ENCODE assay signal across 31 cellular contexts in the genomic region with DNA sequence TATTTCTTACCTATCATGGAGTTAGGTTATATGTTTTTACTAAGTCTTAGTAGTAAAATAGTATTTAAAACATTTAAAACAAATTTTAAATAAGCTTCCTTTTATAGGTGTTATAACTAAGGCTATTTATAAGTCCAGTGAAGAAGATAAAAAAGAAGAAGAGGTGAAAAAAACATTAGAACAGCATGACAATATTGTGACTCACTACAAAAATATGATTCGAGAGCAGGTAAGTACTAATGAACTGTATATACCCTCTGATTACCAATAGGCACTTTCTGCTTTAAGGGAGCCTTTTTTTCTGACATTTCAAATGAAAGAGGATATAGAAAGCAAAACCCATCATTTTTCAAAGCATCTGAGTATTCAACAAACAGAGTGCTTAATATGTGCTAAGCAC.
DNase-seq lines count a peak whose midpoint lies in the region; ATAC-seq, FAIRE-seq and TF ChIP-seq lines count a peak whose summit lies in the region.
"Had no signal": no experiment of that assay in that cellular context is flagged by ENCODE, and none has a peak within 500 bp of the region (broad histone marks: within the 10 kb centered on the region; RNA-seq: fewer than 3 reads in every experiment).

No MANE protein-coding gene starts in this region.

- H3K4me2 ChIP-seq in mammary epithelial cell (ENCODE audit: insufficient read depth, low read depth, low read length), result no peak overlapping the region

- H3K9ac ChIP-seq in mammary epithelial cell (ENCODE audit: insufficient read depth, low read length), result no peak overlapping the region

- no peaks in the 10 kb centered on the region for H3K27me3 ChIP-seq in mammary epithelial cell (ENCODE audit: insufficient read depth, low read length)
- H3K27me3 ChIP-seq in body of pancreas, result no peaks in the 10 kb centered on the region
- H3K27me3 ChIP-seq: heart left ventricle, SJCRH30, upper lobe of left lung had no signal

- DNase-seq in Caki2 (ENCODE audit: low read depth) (peak; percentile 25), HTR-8/SVneo (ENCODE audit: insufficient read length, low spot score) (peak; percentile 3), mammary epithelial cell (peak; percentile 39), iris pigment epithelial cell (ENCODE audit: low read depth) (peak; percentile 67), body of pancreas (no peak), NCI-H1417 treated with DMSO at 0.1 percent for 48 hours (lab: John Stamatoyannopoulos, UW) (no peak), D721Med (ENCODE audit: insufficient read length, low spot score) (no peak)
- DNase-seq: ACHN; activated CD8-positive, alpha-beta T cell treated with anti-CD3 and anti-CD28 coated beads for 36 hours; anterior cingulate cortex; GOT3; heart left ventricle; left colon; NCI-H1092; NCI-H187; NCI-H2171 treated with DMSO at 0.1 percent for 48 hours; NCI-H524; posterior cingulate gyrus; SJCRH30; stimulated activated CD4-positive, alpha-beta T cell treated with anti-CD3 and anti-CD28 coated beads, Interleukin-12 subunit alpha, Interleukin-12 subunit beta, amount 100 ng/mL, for 4 hours; stimulated activated CD4-positive, alpha-beta T cell treated with anti-CD3 and anti-CD28 coated beads, Interleukin-4, amount 100 ng/mL, for 24 hours; upper lobe of left lung had no signal

- intact Hi-C loops in mammary epithelial cell (cut with micrococcal nuclease) (no loop called here), body of pancreas (cut with DNase I) (no loop called here)

- no peak for TF ChIP-seq POLR2A in body of pancreas (IDR thresholded peaks at IDR 0.05)

- FAIRE-seq in HTR-8/SVneo (lab: Jason Lieb, UNC), result no peak
- FAIRE-seq in D721Med (lab: Jason Lieb, UNC), result no peak
- FAIRE-seq: GM12892 had no signal

- H4K20me1 ChIP-seq in mammary epithelial cell (ENCODE audit: insufficient read depth, low read length), result no peaks in the 10 kb centered on the region

- no peaks in the 10 kb centered on the region for H3K79me2 ChIP-seq in mammary epithelial cell (ENCODE audit: insufficient read depth, low read length)

- H3K4me1 ChIP-seq in mammary epithelial cell (ENCODE audit: insufficient read depth, low read length) (peaks cover 3% of the 10 kb centered on the region), body of pancreas (no peaks in the 10 kb centered on the region)
- H3K4me1 ChIP-seq: heart left ventricle, SJCRH30, upper lobe of left lung had no signal

- BruUV-seq in mammary epithelial cell (replicated peaks; lab: Mats Ljungman, UMichigan), result no TSS peak

- CTCF ChIA-PET in mammary epithelial cell (lab: Charles Lee; ENCODE audit: low non-redundant PET), result no interaction called here

- 16% methylated on average over 1 of the region's 1 CpG for WGBS in mammary epithelial cell (ENCODE audit: low coverage, missing lambda C conversion rate)
- 88 to 91% methylated on average over 1 of the region's 1 CpG for WGBS in body of pancreas, 2 donors

- dilution Hi-C loops in mammary epithelial cell (cut with HindIII; ENCODE audit: low sequenced_read_pairs), result no loop called here

- H3K9me3 ChIP-seq in mammary epithelial cell (replicated peaks; ENCODE audit: insufficient read depth, low read length), result no peaks in the 10 kb centered on the region
- H3K9me3 ChIP-seq in body of pancreas, result no peaks in the 10 kb centered on the region
- H3K9me3 ChIP-seq: heart left ventricle, SJCRH30, upper lobe of left lung had no signal

- TF ChIP-seq CTCF in mammary epithelial cell (conservative IDR thresholded peaks at IDR 0.05 in 1 of 2, IDR thresholded peaks at IDR 0.05 in 1 of 2; ENCODE audit: extremely low read depth in 1 of 2, insufficient read depth in 1 of 2, low read depth in 1 of 2, low read length in 2 of 2), result no peak
- TF ChIP-seq CTCF in body of pancreas (IDR thresholded peaks at IDR 0.05), result no peak
- TF ChIP-seq CTCF in D721Med (IDR thresholded peaks at IDR 0.05; ENCODE audit: insufficient read depth, missing control alignments), result no peak

- in situ Hi-C loops in Caki2 (cut with HindIII; ENCODE audit: low pct_unique_long_range_greater_than_20kb, low sequenced_read_pairs), result no loop called here
- in situ Hi-C loops in mammary epithelial cell (cut with MboI; ENCODE audit: low sequenced_read_pairs in 2 of 2), result no loop called here

- no peak overlapping the region for H3K27ac ChIP-seq in mammary epithelial cell (ENCODE audit: insufficient read depth, low read depth, low read length)
- H3K27ac ChIP-seq in body of pancreas, result no peak overlapping the region
- H3K27ac ChIP-seq: C4-2B, epithelial cell of prostate, heart left ventricle, SJCRH30, upper lobe of left lung had no signal

- ATAC-seq in body of pancreas (no peak), GM18870 (IDR thresholded peaks at IDR 0.05; ENCODE audit: unreplicated experiment) (no peak)
- ATAC-seq: activated CD4-positive, CD25-positive, alpha-beta regulatory T cell treated with anti-CD3 and anti-CD28 coated beads, Interleukin-2, amount 50 U/mL, for 24 hours; activated CD8-positive, alpha-beta T cell treated with anti-CD3 and anti-CD28 coated beads for 36 hours; activated T-helper 17 cell treated with anti-CD3 and anti-CD28 coated beads, Interleukin-2, amount 50 U/mL, for 72 hours; heart left ventricle; left colon; Panc1; sciatic nerve; stimulated activated memory B cell treated with anti-CD40 and anti-IgM and Interleukin-4, amounts not matched to agents 10 μg/mL and 1 μg/mL and 100 μg/mL, for 72 hours had no signal

- no peak overlapping the region for H2AFZ ChIP-seq in mammary epithelial cell (ENCODE audit: low read depth, low read length)

- H3K36me3 ChIP-seq in mammary epithelial cell (ENCODE audit: insufficient read depth, low read length) (peaks cover 37% of the 10 kb centered on the region), body of pancreas (replicated peaks in 1 of 2; ENCODE audit: insufficient read depth in 1 of 2, low read depth in 2 of 2) (peaks cover 21 to 28% of the 10 kb centered on the region in 2 donors)

- H3K4me3 ChIP-seq in mammary epithelial cell (replicated peaks in 1 of 3; ENCODE audit: insufficient read depth in 1 of 3, low read depth in 2 of 3, low read length in 3 of 3) (no peak overlapping the region), body of pancreas (no peak overlapping the region)
- H3K4me3 ChIP-seq: heart left ventricle, SJCRH30, upper lobe of left lung had no signal

Comparison
In these comparisons a context has a peak if more than half of its experiments do, and no peak if none do; other contexts are left out.
1. DNase-seq: peak in Caki2 (single experiment), HTR-8/SVneo (single experiment), mammary epithelial cell (single experiment) and iris pigment epithelial cell (single experiment); none in body of pancreas (0 of 4), NCI-H1417 treated with DMSO at 0.1 percent for 48 hours (single experiment) and D721Med (single experiment).